In the genomic region with DNA sequence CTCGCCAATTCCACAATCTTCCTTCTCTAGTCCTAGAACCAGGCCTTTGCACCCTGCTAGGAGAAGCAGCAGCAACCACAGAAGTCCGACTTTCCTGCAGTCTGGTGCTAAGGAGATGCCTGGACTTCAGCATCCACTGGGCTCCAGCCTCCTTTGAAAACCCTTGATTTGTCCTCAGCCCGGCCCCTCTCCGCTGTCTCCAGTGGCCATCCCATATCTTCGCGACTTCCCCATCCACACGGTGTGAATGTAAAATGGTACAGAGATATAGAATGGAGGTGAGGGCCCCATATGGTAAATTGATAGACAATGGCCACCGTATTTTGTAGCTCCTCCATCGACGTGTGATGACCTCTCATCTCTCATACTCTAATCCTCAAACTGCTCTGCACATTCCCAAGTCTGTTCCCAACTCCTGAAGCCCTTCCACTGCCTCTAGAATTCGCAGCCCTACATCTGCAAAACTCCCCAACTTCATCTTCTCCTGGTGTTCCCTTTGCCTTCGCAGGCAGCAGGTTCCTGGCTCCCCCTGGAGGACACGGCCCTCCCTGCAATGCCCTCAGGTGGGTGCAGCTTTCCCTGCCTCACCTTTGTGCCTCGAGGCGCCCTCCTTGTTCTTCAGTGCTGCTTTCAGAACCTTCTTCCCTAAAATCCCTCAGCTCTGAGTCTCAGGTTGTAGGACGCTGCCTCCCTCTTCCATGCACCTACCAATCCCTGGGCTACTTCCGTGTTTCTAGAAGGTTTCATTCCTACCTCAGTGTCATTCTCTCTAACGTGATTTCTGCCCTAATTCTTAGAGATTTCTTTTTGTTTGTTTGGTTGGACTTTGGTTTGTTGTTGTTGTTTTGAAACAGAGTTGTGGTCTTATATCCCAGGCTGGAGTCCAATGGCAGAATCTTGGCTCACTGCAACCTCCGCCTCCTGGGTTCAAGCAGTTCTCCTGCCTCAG, we compare ENCODE assay signal across 8 cellular contexts. TPM values are rescaled to one million over a fixed set of nuclear protein-coding genes. Genes with fewer than 3 reads are reported as not detected.
DNase-seq lines count a peak whose midpoint lies in the region; ATAC-seq, FAIRE-seq and TF ChIP-seq lines count a peak whose summit lies in the region.

No MANE protein-coding gene starts in this region.

- no peak for ATAC-seq in GM19455 (IDR thresholded peaks at IDR 0.05; ENCODE audit: unreplicated experiment)

- CTCF ChIA-PET in endothelial cell of umbilical vein (lab: Charles Lee): interaction anchor here (0.9 to 5.4 kb wide), 27 partner anchors 11 to 292 kb away, joined by 3 to 115 read pairs (median 5); a partner anchor contains a TSS

- H3K27me3 ChIP-seq in endothelial cell of umbilical vein (ENCODE audit: control insufficient read depth in 2 of 2, insufficient read depth in 2 of 2, low read length in 2 of 2) (peaks cover 0 to 2% of the 10 kb centered on the region in 2 experiments), neural cell (ENCODE audit: insufficient read depth, low read depth, low read length) (no peaks in the 10 kb centered on the region)

- POLR2A ChIA-PET in endothelial cell of umbilical vein (lab: Charles Lee): interaction anchor here (1.2 kb wide), 1 partner anchor 50 kb away, joined by 7 read pairs; a partner anchor contains a TSS

- H4K20me1 ChIP-seq in endothelial cell of umbilical vein (replicated peaks; ENCODE audit: control insufficient read depth, extremely low read depth, insufficient read depth, low read length): no peaks in the 10 kb centered on the region
- no peaks in the 10 kb centered on the region for H4K20me1 ChIP-seq in neural cell (ENCODE audit: insufficient read depth)

- DNase-seq in NCI-H187 (lab: John Stamatoyannopoulos, UW) (peak; percentile 3 to 22), NCI-H187 treated with DMSO at 0.1 percent for 48 hours (lab: John Stamatoyannopoulos, UW) (no peak), NCI-H226 (peak; percentile 33), endothelial cell of umbilical vein (ENCODE audit: low read depth, low spot score) (peak; percentile 42), superior temporal gyrus (ENCODE audit: extremely low spot score) (peak; percentile 31)
- DNase-seq in activated CD8-positive, alpha-beta memory T cell treated with anti-CD3 and anti-CD28 coated beads for 48 hours (ENCODE audit: low read depth in 2 of 3, low spot score in 2 of 3): peak; percentile 27 to 45 (median 42)

- no peaks in the 10 kb centered on the region for H3K79me2 ChIP-seq in endothelial cell of umbilical vein (ENCODE audit: control insufficient read depth, insufficient read depth, low read length)
- no peaks in the 10 kb centered on the region for H3K79me2 ChIP-seq in neural cell (replicated peaks; ENCODE audit: insufficient read depth, low read length)

- H3K4me2 ChIP-seq in endothelial cell of umbilical vein (ENCODE audit: insufficient read depth, low read length) (no peak overlapping the region), neural cell (ENCODE audit: low read length) (no peak overlapping the region)

- no peaks in the 10 kb centered on the region for H3K9me3 ChIP-seq in endothelial cell of umbilical vein (replicated peaks; ENCODE audit: control insufficient read depth, insufficient read depth, low read length)
- H3K9me3 ChIP-seq in neural cell (ENCODE audit: low read length): no peaks in the 10 kb centered on the region

- H3K4me1 ChIP-seq in endothelial cell of umbilical vein (ENCODE audit: control insufficient read depth, extremely low read depth, insufficient read depth, low read length): peaks cover 5% of the 10 kb centered on the region

- TF ChIP-seq POLR2A in endothelial cell of umbilical vein (IDR thresholded peaks at IDR 0.05; ENCODE audit: low read depth, low read length): no peak

- BruUV-seq in endothelial cell of umbilical vein (replicated peaks; lab: Mats Ljungman, UMichigan): no TSS peak

- no peak overlapping the region for H2AFZ ChIP-seq in endothelial cell of umbilical vein (ENCODE audit: low read depth, low read length)
- no peak overlapping the region for H2AFZ ChIP-seq in neural cell (ENCODE audit: low read depth, low read length)

- H3K9me2 ChIP-seq in neural cell (ENCODE audit: insufficient read depth, low read length): no peaks in the 10 kb centered on the region

- peak; percentile 78 to 92 for TF ChIP-seq CTCF in endothelial cell of umbilical vein (IDR thresholded peaks at IDR 0.05; ENCODE audit: extremely low read depth in 1 of 2, insufficient read depth in 1 of 2, low read depth in 1 of 2, low read length in 2 of 2)
- TF ChIP-seq CTCF in neural cell (IDR thresholded peaks at IDR 0.05; ENCODE audit: poor library complexity, severe bottlenecking): peak; percentile 55

- H3K4me3 ChIP-seq in endothelial cell of umbilical vein (replicated peaks in 1 of 3; ENCODE audit: insufficient read depth in 1 of 3, low read depth in 1 of 3, low read length in 3 of 3) (no peak overlapping the region), neural cell (ENCODE audit: low read length) (no peak overlapping the region)

- peak; percentile 73 for FAIRE-seq in endothelial cell of umbilical vein (lab: Jason Lieb, UNC)

- H3K27ac ChIP-seq in endothelial cell of umbilical vein (ENCODE audit: insufficient read depth, low read depth, low read length) (no peak overlapping the region), neural cell (ENCODE audit: low read length) (no peak overlapping the region)

- intact Hi-C loops in endothelial cell of umbilical vein (cut with micrococcal nuclease): loop anchor here (2.0 to 5.0 kb wide), 3 partner anchors 189 to 294 kb away; a partner anchor contains a TSS

- H3K9ac ChIP-seq in endothelial cell of umbilical vein (replicated peaks; ENCODE audit: extremely low read depth, insufficient read depth, low read length) (no peak overlapping the region), neural cell (ENCODE audit: low read length) (no peak overlapping the region)

- dilution Hi-C loops in endothelial cell of umbilical vein (cut with MboI; ENCODE audit: extremely low pct_ligation_motif_present, low sequenced_read_pairs): no loop called here

- TF ChIP-seq EP300 in neural cell (conservative IDR thresholded peaks at IDR 0.05; ENCODE audit: poor library complexity, severe bottlenecking): no peak

- no peaks in the 10 kb centered on the region for H3F3A ChIP-seq in neural cell (ENCODE audit: insufficient read depth, low read length, poor library complexity, severe bottlenecking)

- H3K36me3 ChIP-seq in endothelial cell of umbilical vein (ENCODE audit: control insufficient read depth in 2 of 2, extremely low read depth in 1 of 2, insufficient read depth in 2 of 2, low read length in 2 of 2) (no peaks in the 10 kb centered on the region), neural cell (ENCODE audit: insufficient read depth, low read length) (no peaks in the 10 kb centered on the region)

- H3K9me1 ChIP-seq in endothelial cell of umbilical vein (replicated peaks; ENCODE audit: control insufficient read depth, extremely low read depth, insufficient read depth, low read length): no peaks in the 10 kb centered on the region

- peak; percentile 40 for TF ChIP-seq RAD21 in neural cell (conservative IDR thresholded peaks at IDR 0.05)

TF ChIP-seq in endothelial cell of umbilical vein, 7 proteins besides CTCF, POLR2A, EP300 and RAD21 (continues in another document):
- TF ChIP-seq JUN (IDR thresholded peaks at IDR 0.05; ENCODE audit: borderline replicate concordance, insufficient read depth, insufficient read length, low read depth) (no peak), EZH2 (IDR thresholded peaks at IDR 0.05; ENCODE audit: borderline replicate concordance, low read depth, low read length, severe bottlenecking) (no peak), GATA2 (IDR thresholded peaks at IDR 0.05; ENCODE audit: insufficient read depth, insufficient read length, low read depth, low read length) (no peak), MYC (IDR thresholded peaks at IDR 0.05; ENCODE audit: low read depth, low read length) (no peak)
- TF ChIP-seq, protein P1, sequence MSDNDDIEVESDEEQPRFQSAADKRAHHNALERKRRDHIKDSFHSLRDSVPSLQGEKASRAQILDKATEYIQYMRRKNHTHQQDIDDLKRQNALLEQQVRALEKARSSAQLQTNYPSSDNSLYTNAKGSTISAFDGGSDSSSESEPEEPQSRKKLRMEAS (IDR thresholded peaks at IDR 0.05; ENCODE audit: insufficient read depth, insufficient read length): no peak

RNA-seq across cellular contexts. Expression of a gene that starts 36.7 kb away (rescaled TPM):
- total RNA-seq in endothelial cell of umbilical vein: 393 and 395 TPM in 2 replicates
- polyA plus RNA-seq in endothelial cell of umbilical vein: 545 and 579 TPM in 2 replicates
- 324 and 346 TPM in 2 replicates for polyA plus RNA-seq in endothelial cell of umbilical vein (2011; cell fraction: cytosol; rRNA removed)
- 313 and 415 TPM in 2 replicates for polyA plus RNA-seq in endothelial cell of umbilical vein (2011; cell fraction: nucleus; rRNA removed)
- polyA plus RNA-seq in endothelial cell of umbilical vein (2012): 363 and 512 TPM in 2 replicates
- 426 and 448 TPM in 2 replicates for polyA minus RNA-seq in endothelial cell of umbilical vein
- polyA minus RNA-seq in endothelial cell of umbilical vein (2011; cell fraction: cytosol; rRNA and poly(A)+ RNA removed): 212 TPM
- 90.8 and 166 TPM in 2 replicates for polyA minus RNA-seq in endothelial cell of umbilical vein (2011; cell fraction: nucleus; rRNA and poly(A)+ RNA removed)
- 308 and 318 TPM in 2 replicates for polyA plus RNA-seq in neural cell
- polyA minus RNA-seq in neural cell: 240 and 248 TPM in 2 replicates

RNA-seq across cellular contexts. Expression of a gene that starts 50.1 kb away (rescaled TPM):
- 46.1 and 52.1 TPM in 2 replicates for total RNA-seq in endothelial cell of umbilical vein
- polyA plus RNA-seq in endothelial cell of umbilical vein (17.4 and 22.7 TPM in 2 replicates), neural cell (6.2 and 6.5 TPM in 2 replicates)
- polyA plus RNA-seq in endothelial cell of umbilical vein (2011; cell fraction: cytosol; rRNA removed): 10.1 and 15.0 TPM in 2 replicates
- polyA plus RNA-seq in endothelial cell of umbilical vein (2011; cell fraction: nucleus; rRNA removed): 42.4 and 45.5 TPM in 2 replicates
- polyA plus RNA-seq in endothelial cell of umbilical vein (2012): 18.4 and 23.6 TPM in 2 replicates
- polyA minus RNA-seq in endothelial cell of umbilical vein (23.1 and 25.5 TPM in 2 replicates), neural cell (25.2 and 27.0 TPM in 2 replicates)
- 7.8 TPM for polyA minus RNA-seq in endothelial cell of umbilical vein (2011; cell fraction: cytosol; rRNA and poly(A)+ RNA removed)
- polyA minus RNA-seq in endothelial cell of umbilical vein (2011; cell fraction: nucleus; rRNA and poly(A)+ RNA removed): 29.3 and 38.6 TPM in 2 replicates
